9 cellular contexts compared by ENCODE assay signal in the genomic region with DNA sequence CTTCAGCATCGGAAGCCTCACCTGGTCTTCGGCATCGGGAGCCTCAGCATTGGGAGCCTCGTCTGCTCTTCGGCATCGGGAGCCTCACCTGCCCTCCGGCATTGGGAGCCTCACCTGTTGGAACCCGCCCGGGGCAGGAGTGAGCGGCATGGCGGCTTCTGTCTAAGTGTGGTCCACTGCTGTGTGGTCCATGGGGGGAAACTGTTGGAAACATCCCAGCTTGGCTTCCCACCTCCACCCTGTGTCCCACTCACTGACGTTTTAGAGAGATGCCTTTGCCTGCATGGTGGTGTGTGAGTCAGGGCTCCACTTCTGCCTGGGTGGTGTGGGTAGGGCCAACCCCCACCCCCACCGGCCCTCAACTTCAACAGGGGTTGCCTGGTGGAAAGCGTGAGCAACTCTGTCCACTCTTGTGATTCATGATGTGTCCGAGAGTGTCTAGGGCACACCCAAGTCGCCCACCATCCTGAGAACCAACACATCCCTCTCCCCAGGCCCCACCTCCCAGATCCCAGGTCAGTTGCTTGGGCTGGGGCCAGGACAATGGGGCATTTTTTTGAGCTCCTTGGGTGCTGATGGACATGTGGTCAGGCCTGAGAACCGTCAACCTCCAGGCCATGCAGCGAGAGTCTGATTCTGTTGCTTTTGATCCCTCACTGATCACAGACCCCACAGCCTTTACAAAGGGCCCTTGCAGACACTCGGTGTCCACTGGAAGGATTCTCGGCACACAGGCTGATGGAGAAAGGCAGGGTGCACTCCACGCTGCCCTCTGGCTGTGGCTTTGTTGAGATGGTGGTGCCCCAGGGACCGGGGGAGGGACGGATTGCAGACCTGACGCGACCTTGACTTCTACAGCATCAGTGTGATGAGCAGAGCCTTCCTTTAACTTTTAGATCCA.
A peak's percentile ranks its signal among the peaks of the same experiment; 100 is the strongest.
DNase-seq lines count a peak whose midpoint lies in the region; ATAC-seq and TF ChIP-seq lines count a peak whose summit lies in the region.
"Had no signal": no experiment of that assay in that cellular context is flagged by ENCODE, and none has a peak within 500 bp of the region (broad histone marks: within the 10 kb centered on the region; RNA-seq: fewer than 3 reads in every experiment).

No MANE protein-coding gene starts in this region.

- DNase-seq in SHP77 (lab: John Stamatoyannopoulos, UW), result peak; percentile 19 to 22
- no peak for DNase-seq in SHP77 treated with DMSO at 0.1 percent for 48 hours (lab: John Stamatoyannopoulos, UW)
- DNase-seq in OCI-M1 (lab: John Stamatoyannopoulos, UW), result peak; percentile 0
- peak in 23 of 42 donors; percentile 7 to 60 (median 31) for DNase-seq in head of caudate nucleus
- DNase-seq in retinal pigment epithelial cell (ENCODE audit: low read depth), result no peak
- no peak for DNase-seq in NCI-H1092 treated with DMSO at 0.1 percent for 48 hours (lab: John Stamatoyannopoulos, UW)
- no peak for DNase-seq in activated CD4-positive, alpha-beta T cell treated with anti-CD3 and anti-CD28 coated beads, Interleukin-2, amount 50 U/mL, for 4 hours
- DNase-seq: stimulated activated naive CD4-positive, alpha-beta T cell treated with Interleukin-2 at 50 U/mL for 16 hours had no signal

- intact Hi-C loops in head of caudate nucleus (cut with DNase I), result no loop called here

- H3K4me3 ChIP-seq in retinal pigment epithelial cell (ENCODE audit: low read length), result no peak overlapping the region

- TF ChIP-seq CTCF in retinal pigment epithelial cell (conservative IDR thresholded peaks at IDR 0.05; ENCODE audit: low read depth, low read length), result peak; percentile 55

- no peak for ATAC-seq in HG02938 (IDR thresholded peaks at IDR 0.05; ENCODE audit: unreplicated experiment)

Comparison
In these comparisons a context has a peak if more than half of its experiments do, and no peak if none do; other contexts are left out.
1. DNase-seq: peak in SHP77 (2 of 2), OCI-M1 (single experiment) and head of caudate nucleus (23 of 42); none in SHP77 treated with DMSO at 0.1 percent for 48 hours (single experiment), retinal pigment epithelial cell (single experiment), NCI-H1092 treated with DMSO at 0.1 percent for 48 hours (single experiment) and activated CD4-positive, alpha-beta T cell treated with anti-CD3 and anti-CD28 coated beads, Interleukin-2, amount 50 U/mL, for 4 hours (0 of 2).